8 cellular contexts compared by ENCODE assay signal in the genomic region with DNA sequence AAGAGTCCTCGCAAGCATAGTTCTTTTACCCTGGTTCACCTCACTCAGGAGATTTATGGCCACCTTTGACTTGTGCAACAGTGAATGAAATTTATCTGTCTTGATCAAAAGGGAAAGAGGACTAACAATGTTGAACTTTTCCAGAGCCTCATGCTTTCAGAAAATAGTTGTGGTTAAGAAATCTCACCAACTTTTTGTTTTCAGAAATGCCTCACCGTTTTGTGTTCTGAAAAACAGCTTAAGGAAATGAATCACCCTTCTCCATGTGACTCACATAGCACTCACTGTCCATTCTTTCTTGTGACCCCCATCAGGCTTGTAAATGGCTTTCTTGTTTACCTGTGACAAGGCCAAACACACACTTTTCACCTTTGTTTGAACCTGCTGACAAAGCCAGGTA.
DNase-seq lines count a peak whose midpoint lies in the region; ATAC-seq and TF ChIP-seq lines count a peak whose summit lies in the region.

No MANE protein-coding gene starts in this region.

- H3K27ac ChIP-seq in HEK293 (ENCODE audit: extremely low read depth, low read depth, low read length) (no peak overlapping the region), Panc1 (ENCODE audit: low read length) (peak overlapping the region; percentile 63)

- peak; percentile 97 for ATAC-seq in Panc1
- no peak for ATAC-seq in GM19467 (IDR thresholded peaks at IDR 0.05; ENCODE audit: unreplicated experiment)

- H3K9me3 ChIP-seq in HEK293 (ENCODE audit: control insufficient read depth, insufficient read depth, low read depth, low read length) (no peaks in the 10 kb centered on the region), Panc1 (ENCODE audit: control insufficient read depth, insufficient read depth, low read depth, low read length) (peaks cover 27% of the 10 kb centered on the region; the same call in 1 of the 2 replicates)

- H3K27me3 ChIP-seq in Panc1 (ENCODE audit: control insufficient read depth, insufficient read depth, low read length), result no peaks in the 10 kb centered on the region

- in situ Hi-C loops in Panc1 (cut with HindIII; ENCODE audit: low pct_unique_long_range_greater_than_20kb, low sequenced_read_pairs), result no loop called here

- POLR2A ChIA-PET in GM10248 (lab: Yijun Ruan, JAX), result interaction anchor here (0.6 kb wide), 1 partner anchor 14 kb away, joined by 7 read pairs; no protein-coding TSS in a partner anchor
- POLR2A ChIA-PET in HEK293 (lab: Yijun Ruan, JAX), result interaction anchor here (0.6 kb wide), 2 partner anchors 9 to 149 kb away, joined by 3 to 5 read pairs; a partner anchor contains a TSS
- POLR2A ChIA-PET in Panc1 (lab: Charles Lee), result no interaction called here
- POLR2A ChIA-PET in HEK293T (lab: Yijun Ruan, JAX), result no interaction called here

- no TSS peak for BruUV-seq in Panc1 (replicated peaks; lab: Mats Ljungman, UMichigan)

- TF ChIP-seq CTCF in GM10248 (IDR thresholded peaks at IDR 0.05; ENCODE audit: control extremely low read depth, extremely low read depth, low read depth, missing control alignments) (no peak), HEK293 (tag by site-specific recombination; IDR thresholded peaks at IDR 0.05) (no peak), Panc1 (IDR thresholded peaks at IDR 0.05) (no peak)

- H3K4me1 ChIP-seq in HEK293 (ENCODE audit: control insufficient read depth, insufficient read depth, low read length) (peaks cover 5% of the 10 kb centered on the region; the same call in 1 of the 2 replicates), Panc1 (ENCODE audit: control insufficient read depth, insufficient read depth, low read length) (peaks cover 7% of the 10 kb centered on the region; the same call in 1 of the 2 replicates)

- no peak overlapping the region for H3K4me3 ChIP-seq in HEK293 (ENCODE audit: low read depth, low read length)
- no peak overlapping the region for H3K4me3 ChIP-seq in Panc1 (ENCODE audit: low read depth in 2 of 2, low read length in 2 of 2)

- intact Hi-C loops in Panc1 (cut with micrococcal nuclease; ENCODE audit: unreplicated experiment), result loop anchor here (5.0 kb wide), 2 partner anchors 417 to 453 kb away; no protein-coding TSS in a partner anchor

- H3K36me3 ChIP-seq in HEK293 (ENCODE audit: control insufficient read depth in 2 of 2, insufficient read depth in 1 of 2, low read length in 2 of 2) (no peaks in the 10 kb centered on the region), Panc1 (ENCODE audit: control insufficient read depth, insufficient read depth, low read length) (no peaks in the 10 kb centered on the region)

- CTCF ChIA-PET in GM10248 (lab: Yijun Ruan, JAX) (interaction anchor here (2.6 kb wide), 2 partner anchors 148 to 177 kb away, joined by 11 to 21 read pairs; a partner anchor contains a TSS), HEK293 (lab: Yijun Ruan, JAX) (interaction anchor here (0.6 to 2.5 kb wide), 5 partner anchors 38 to 464 kb away, joined by 3 to 22 read pairs (median 4); no protein-coding TSS in a partner anchor), Panc1 (lab: Charles Lee) (interaction anchor here (0.6 kb wide), 1 partner anchor 148 kb away, joined by 3 read pairs; a partner anchor contains a TSS), HEK293T (lab: Yijun Ruan, JAX) (interaction anchor here (1.4 kb wide), 1 partner anchor 178 kb away, joined by 4 read pairs; no protein-coding TSS in a partner anchor)

- DNase-seq in GM10248 (ENCODE audit: extremely low spot score) (peak; percentile 8), Panc1 (ENCODE audit: low read depth, low spot score) (peak; percentile 98), fibroblast of the conjunctiva (ENCODE audit: low read depth) (peak; percentile 57), HEK293T (ENCODE audit: extremely low spot score) (no peak), AML-193 (lab: John Stamatoyannopoulos, UW) (no peak)
- DNase-seq in stimulated activated naive CD4-positive, alpha-beta T cell treated with Interleukin-2 at 50 U/mL for 16 hours (lab: John Stamatoyannopoulos, UW), result no peak

TF ChIP-seq in HEK293, 187 proteins besides CTCF, POLR2A, EP300 and RAD21:
- peak; percentile 95 for TF ChIP-seq MEIS1 (CRISPR knock-in tag; IDR thresholded peaks at IDR 0.05; ENCODE audit: borderline replicate concordance)
- TF ChIP-seq, protein P1, sequence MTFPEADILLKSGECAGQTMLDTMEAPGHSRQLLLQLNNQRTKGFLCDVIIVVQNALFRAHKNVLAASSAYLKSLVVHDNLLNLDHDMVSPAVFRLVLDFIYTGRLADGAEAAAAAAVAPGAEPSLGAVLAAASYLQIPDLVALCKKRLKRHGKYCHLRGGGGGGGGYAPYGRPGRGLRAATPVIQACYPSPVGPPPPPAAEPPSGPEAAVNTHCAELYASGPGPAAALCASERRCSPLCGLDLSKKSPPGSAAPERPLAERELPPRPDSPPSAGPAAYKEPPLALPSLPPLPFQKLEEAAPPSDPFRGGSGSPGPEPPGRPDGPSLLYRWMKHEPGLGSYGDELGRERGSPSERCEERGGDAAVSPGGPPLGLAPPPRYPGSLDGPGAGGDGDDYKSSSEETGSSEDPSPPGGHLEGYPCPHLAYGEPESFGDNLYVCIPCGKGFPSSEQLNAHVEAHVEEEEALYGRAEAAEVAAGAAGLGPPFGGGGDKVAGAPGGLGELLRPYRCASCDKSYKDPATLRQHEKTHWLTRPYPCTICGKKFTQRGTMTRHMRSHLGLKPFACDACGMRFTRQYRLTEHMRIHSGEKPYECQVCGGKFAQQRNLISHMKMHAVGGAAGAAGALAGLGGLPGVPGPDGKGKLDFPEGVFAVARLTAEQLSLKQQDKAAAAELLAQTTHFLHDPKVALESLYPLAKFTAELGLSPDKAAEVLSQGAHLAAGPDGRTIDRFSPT (tag by site-specific recombination; IDR thresholded peaks at IDR 0.05), result no peak

TF ChIP-seq in HEK293T, 16 proteins besides CTCF, POLR2A, EP300 and RAD21:
- TF ChIP-seq HDGF (IDR thresholded peaks at IDR 0.05; ENCODE audit: borderline replicate concordance) (no peak), NFRKB (IDR thresholded peaks at IDR 0.05) (no peak), TARDBP (IDR thresholded peaks at IDR 0.05) (no peak), L3MBTL2 (conservative IDR thresholded peaks at IDR 0.05) (no peak), FOXA1 (IDR thresholded peaks at IDR 0.05) (no peak), ELF4 (IDR thresholded peaks at IDR 0.05) (no peak), BHLHE40 (IDR thresholded peaks at IDR 0.05; ENCODE audit: borderline replicate concordance) (no peak), FOXK2 (IDR thresholded peaks at IDR 0.05) (no peak), SP1 (IDR thresholded peaks at IDR 0.05) (no peak), ZNF384 (IDR thresholded peaks at IDR 0.05) (no peak), ARNT (IDR thresholded peaks at IDR 0.05) (no peak), LEF1 (IDR thresholded peaks at IDR 0.05; ENCODE audit: borderline replicate concordance) (no peak), FOXM1 (IDR thresholded peaks at IDR 0.05; ENCODE audit: borderline replicate concordance) (no peak), SUZ12 (IDR thresholded peaks at IDR 0.05) (no peak)

Comparison
In these comparisons a context has a peak if more than half of its experiments do, and no peak if none do; other contexts are left out.
1. DNase-seq: peak in GM10248 (single experiment), Panc1 (single experiment) and fibroblast of the conjunctiva (single experiment); none in stimulated activated naive CD4-positive, alpha-beta T cell treated with Interleukin-2 at 50 U/mL for 16 hours (single experiment), HEK293T (single experiment) and AML-193 (0 of 2).
2. POLR2A ChIA-PET loops: an anchor here in GM10248 (0.6 kb wide) and HEK293 (0.6 kb wide); none called in Panc1 and HEK293T.